Comparison of ENCODE assay signal across 1 cellular context in the genomic region with DNA sequence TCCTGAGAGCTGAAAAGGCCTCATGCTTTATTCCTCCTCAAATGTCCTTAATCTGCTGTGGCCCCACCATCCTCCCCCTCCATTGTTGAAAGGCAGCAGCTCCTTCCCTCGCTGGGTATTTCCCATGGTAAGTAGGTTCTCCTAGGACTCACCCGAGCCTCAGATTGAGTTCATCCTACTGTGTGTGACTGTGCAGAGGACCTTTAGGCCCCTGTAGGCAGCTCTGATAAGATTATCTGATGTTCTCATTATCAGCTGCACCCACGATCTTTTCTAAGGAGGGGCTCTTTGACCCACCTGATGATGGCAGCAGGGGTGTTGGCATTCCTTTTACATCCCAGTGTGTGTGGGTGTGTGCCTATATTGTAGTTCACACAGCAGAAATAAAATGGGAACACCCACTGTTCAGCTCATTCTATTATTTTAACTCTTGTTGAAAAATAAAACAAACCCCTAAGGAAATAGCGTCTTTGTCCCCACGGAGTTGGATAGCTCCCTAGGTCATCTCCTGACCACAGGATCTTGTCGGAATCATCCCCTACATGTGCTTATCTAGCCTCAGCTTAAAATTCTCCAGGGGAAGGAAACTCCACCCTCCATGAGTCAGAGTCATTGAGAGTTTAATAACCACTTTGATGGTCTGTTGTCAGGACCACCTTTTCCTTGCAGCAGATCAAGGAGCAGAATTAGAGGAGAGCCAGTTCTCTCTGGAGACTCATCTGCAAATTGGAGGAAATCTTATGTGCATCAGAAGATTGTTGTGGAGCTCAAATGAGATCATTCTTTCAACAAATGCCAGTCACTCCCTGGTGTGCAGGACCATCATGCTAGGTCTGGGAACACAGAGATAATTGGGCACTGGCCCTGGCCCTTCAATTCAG.
A peak's percentile ranks its signal among the peaks of the same experiment; 100 is the strongest.
TF ChIP-seq lines count a peak whose summit lies in the region.

No MANE protein-coding gene starts in this region.

TF ChIP-seq in K562, 482 proteins besides CTCF, POLR2A, EP300 and RAD21 (continued from another document and continues in another):
- TF ChIP-seq, protein P1, sequence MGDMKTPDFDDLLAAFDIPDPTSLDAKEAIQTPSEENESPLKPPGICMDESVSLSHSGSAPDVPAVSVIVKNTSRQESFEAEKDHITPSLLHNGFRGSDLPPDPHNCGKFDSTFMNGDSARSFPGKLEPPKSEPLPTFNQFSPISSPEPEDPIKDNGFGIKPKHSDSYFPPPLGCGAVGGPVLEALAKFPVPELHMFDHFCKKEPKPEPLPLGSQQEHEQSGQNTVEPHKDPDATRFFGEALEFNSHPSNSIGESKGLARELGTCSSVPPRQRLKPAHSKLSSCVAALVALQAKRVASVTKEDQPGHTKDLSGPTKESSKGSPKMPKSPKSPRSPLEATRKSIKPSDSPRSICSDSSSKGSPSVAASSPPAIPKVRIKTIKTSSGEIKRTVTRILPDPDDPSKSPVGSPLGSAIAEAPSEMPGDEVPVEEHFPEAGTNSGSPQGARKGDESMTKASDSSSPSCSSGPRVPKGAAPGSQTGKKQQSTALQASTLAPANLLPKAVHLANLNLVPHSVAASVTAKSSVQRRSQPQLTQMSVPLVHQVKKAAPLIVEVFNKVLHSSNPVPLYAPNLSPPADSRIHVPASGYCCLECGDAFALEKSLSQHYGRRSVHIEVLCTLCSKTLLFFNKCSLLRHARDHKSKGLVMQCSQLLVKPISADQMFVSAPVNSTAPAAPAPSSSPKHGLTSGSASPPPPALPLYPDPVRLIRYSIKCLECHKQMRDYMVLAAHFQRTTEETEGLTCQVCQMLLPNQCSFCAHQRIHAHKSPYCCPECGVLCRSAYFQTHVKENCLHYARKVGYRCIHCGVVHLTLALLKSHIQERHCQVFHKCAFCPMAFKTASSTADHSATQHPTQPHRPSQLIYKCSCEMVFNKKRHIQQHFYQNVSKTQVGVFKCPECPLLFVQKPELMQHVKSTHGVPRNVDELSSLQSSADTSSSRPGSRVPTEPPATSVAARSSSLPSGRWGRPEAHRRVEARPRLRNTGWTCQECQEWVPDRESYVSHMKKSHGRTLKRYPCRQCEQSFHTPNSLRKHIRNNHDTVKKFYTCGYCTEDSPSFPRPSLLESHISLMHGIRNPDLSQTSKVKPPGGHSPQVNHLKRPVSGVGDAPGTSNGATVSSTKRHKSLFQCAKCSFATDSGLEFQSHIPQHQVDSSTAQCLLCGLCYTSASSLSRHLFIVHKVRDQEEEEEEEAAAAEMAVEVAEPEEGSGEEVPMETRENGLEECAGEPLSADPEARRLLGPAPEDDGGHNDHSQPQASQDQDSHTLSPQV (IDR thresholded peaks at IDR 0.05), result no peak; the same call in 1 of the 2 replicates
- TF ChIP-seq MCM7 (IDR thresholded peaks at IDR 0.05), result no peak
- no peak for TF ChIP-seq ATF1 (CRISPR knock-in tag; IDR thresholded peaks at IDR 0.05)
- TF ChIP-seq ATF1 (tag; IDR thresholded peaks at IDR 0.05), result peak; percentile 71
- TF ChIP-seq, protein P2, sequence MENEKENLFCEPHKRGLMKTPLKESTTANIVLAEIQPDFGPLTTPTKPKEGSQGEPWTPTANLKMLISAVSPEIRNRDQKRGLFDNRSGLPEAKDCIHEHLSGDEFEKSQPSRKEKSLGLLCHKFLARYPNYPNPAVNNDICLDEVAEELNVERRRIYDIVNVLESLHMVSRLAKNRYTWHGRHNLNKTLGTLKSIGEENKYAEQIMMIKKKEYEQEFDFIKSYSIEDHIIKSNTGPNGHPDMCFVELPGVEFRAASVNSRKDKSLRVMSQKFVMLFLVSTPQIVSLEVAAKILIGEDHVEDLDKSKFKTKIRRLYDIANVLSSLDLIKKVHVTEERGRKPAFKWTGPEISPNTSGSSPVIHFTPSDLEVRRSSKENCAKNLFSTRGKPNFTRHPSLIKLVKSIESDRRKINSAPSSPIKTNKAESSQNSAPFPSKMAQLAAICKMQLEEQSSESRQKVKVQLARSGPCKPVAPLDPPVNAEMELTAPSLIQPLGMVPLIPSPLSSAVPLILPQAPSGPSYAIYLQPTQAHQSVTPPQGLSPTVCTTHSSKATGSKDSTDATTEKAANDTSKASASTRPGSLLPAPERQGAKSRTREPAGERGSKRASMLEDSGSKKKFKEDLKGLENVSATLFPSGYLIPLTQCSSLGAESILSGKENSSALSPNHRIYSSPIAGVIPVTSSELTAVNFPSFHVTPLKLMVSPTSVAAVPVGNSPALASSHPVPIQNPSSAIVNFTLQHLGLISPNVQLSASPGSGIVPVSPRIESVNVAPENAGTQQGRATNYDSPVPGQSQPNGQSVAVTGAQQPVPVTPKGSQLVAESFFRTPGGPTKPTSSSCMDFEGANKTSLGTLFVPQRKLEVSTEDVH (IDR thresholded peaks at IDR 0.05; ENCODE audit: low read depth, partially characterized antibody), result peak; percentile 31
- TF ChIP-seq BCOR (IDR thresholded peaks at IDR 0.05), result peak; percentile 87
- no peak for TF ChIP-seq ZNF174 (CRISPR knock-in tag; IDR thresholded peaks at IDR 0.05)
- peak; percentile 71; the same call in 1 of the 2 replicates for TF ChIP-seq MBD2 (IDR thresholded peaks at IDR 0.05; ENCODE audit: borderline replicate concordance, low read depth)
- TF ChIP-seq HDAC3 (IDR thresholded peaks at IDR 0.05; ENCODE audit: borderline replicate concordance, partially characterized antibody), result peak; percentile 89
- peak; percentile 90 for TF ChIP-seq CBFA2T2 (conservative IDR thresholded peaks at IDR 0.05)
- TF ChIP-seq ZNF766 (CRISPR knock-in tag; conservative IDR thresholded peaks at IDR 0.05), result no peak; the same call in 1 of the 2 replicates
- TF ChIP-seq ZBED1 (IDR thresholded peaks at IDR 0.05), result no peak
- TF ChIP-seq ZNF431 (CRISPR knock-in tag; IDR thresholded peaks at IDR 0.05), result no peak
- no peak for TF ChIP-seq ZNF224 (CRISPR knock-in tag; IDR thresholded peaks at IDR 0.05)
- peak; percentile 81; the same call in 1 of the 2 replicates for TF ChIP-seq CC2D1A (IDR thresholded peaks at IDR 0.05)
- TF ChIP-seq GATAD2A (IDR thresholded peaks at IDR 0.05), result peak; percentile 57; the same call in 1 of the 2 replicates
- peak; percentile 20 for TF ChIP-seq DACH1 (IDR thresholded peaks at IDR 0.05; ENCODE audit: partially characterized antibody)
- TF ChIP-seq, protein P3, sequence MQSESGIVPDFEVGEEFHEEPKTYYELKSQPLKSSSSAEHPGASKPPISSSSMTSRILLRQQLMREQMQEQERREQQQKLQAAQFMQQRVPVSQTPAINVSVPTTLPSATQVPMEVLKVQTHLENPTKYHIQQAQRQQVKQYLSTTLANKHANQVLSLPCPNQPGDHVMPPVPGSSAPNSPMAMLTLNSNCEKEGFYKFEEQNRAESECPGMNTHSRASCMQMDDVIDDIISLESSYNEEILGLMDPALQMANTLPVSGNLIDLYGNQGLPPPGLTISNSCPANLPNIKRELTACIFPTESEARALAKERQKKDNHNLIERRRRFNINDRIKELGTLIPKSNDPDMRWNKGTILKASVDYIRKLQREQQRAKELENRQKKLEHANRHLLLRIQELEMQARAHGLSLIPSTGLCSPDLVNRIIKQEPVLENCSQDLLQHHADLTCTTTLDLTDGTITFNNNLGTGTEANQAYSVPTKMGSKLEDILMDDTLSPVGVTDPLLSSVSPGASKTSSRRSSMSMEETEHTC (IDR thresholded peaks at IDR 0.05), result peak; percentile 41; the same call in 1 of the 2 replicates
- peak; percentile 81 for TF ChIP-seq GATA2 (CRISPR knock-in tag; IDR thresholded peaks at IDR 0.05)
- TF ChIP-seq, protein P4, sequence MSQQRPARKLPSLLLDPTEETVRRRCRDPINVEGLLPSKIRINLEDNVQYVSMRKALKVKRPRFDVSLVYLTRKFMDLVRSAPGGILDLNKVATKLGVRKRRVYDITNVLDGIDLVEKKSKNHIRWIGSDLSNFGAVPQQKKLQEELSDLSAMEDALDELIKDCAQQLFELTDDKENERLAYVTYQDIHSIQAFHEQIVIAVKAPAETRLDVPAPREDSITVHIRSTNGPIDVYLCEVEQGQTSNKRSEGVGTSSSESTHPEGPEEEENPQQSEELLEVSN (IDR thresholded peaks at IDR 0.05; ENCODE audit: borderline replicate concordance in 1 of 2, extremely low read depth in 1 of 2, insufficient read depth in 1 of 2, insufficient read length in 1 of 2, low read depth in 1 of 2, low read length in 1 of 2, poor library complexity in 1 of 2, severe bottlenecking in 1 of 2), result no peak
- TF ChIP-seq, protein P5, sequence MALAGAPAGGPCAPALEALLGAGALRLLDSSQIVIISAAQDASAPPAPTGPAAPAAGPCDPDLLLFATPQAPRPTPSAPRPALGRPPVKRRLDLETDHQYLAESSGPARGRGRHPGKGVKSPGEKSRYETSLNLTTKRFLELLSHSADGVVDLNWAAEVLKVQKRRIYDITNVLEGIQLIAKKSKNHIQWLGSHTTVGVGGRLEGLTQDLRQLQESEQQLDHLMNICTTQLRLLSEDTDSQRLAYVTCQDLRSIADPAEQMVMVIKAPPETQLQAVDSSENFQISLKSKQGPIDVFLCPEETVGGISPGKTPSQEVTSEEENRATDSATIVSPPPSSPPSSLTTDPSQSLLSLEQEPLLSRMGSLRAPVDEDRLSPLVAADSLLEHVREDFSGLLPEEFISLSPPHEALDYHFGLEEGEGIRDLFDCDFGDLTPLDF (CRISPR knock-in tag; IDR thresholded peaks at IDR 0.05), result no peak
- peak; percentile 69 for TF ChIP-seq ZEB2 (IDR thresholded peaks at IDR 0.05)
- TF ChIP-seq, protein P6, sequence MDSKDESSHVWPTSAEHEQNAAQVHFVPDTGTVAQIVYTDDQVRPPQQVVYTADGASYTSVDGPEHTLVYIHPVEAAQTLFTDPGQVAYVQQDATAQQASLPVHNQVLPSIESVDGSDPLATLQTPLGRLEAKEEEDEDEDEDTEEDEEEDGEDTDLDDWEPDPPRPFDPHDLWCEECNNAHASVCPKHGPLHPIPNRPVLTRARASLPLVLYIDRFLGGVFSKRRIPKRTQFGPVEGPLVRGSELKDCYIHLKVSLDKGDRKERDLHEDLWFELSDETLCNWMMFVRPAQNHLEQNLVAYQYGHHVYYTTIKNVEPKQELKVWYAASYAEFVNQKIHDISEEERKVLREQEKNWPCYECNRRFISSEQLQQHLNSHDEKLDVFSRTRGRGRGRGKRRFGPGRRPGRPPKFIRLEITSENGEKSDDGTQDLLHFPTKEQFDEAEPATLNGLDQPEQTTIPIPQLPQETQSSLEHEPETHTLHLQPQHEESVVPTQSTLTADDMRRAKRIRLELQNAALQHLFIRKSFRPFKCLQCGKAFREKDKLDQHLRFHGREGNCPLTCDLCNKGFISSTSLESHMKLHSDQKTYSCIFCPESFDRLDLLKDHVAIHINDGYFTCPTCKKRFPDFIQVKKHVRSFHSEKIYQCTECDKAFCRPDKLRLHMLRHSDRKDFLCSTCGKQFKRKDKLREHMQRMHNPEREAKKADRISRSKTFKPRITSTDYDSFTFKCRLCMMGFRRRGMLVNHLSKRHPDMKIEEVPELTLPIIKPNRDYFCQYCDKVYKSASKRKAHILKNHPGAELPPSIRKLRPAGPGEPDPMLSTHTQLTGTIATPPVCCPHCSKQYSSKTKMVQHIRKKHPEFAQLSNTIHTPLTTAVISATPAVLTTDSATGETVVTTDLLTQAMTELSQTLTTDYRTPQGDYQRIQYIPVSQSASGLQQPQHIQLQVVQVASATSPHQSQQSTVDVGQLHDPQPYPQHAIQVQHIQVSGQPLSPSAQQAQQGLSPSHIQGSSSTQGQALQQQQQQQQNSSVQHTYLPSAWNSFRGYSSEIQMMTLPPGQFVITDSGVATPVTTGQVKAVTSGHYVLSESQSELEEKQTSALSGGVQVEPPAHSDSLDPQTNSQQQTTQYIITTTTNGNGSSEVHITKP (IDR thresholded peaks at IDR 0.05; ENCODE audit: partially characterized antibody), result peak; percentile 73
- no peak for TF ChIP-seq ZNF57 (CRISPR knock-in tag; IDR thresholded peaks at IDR 0.05)
- peak; percentile 70; the same call in 1 of the 2 replicates for TF ChIP-seq RNF2 (IDR thresholded peaks at IDR 0.05)
- TF ChIP-seq HMG20A (CRISPR knock-in tag; conservative IDR thresholded peaks at IDR 0.05), result no peak
- TF ChIP-seq, protein P7, sequence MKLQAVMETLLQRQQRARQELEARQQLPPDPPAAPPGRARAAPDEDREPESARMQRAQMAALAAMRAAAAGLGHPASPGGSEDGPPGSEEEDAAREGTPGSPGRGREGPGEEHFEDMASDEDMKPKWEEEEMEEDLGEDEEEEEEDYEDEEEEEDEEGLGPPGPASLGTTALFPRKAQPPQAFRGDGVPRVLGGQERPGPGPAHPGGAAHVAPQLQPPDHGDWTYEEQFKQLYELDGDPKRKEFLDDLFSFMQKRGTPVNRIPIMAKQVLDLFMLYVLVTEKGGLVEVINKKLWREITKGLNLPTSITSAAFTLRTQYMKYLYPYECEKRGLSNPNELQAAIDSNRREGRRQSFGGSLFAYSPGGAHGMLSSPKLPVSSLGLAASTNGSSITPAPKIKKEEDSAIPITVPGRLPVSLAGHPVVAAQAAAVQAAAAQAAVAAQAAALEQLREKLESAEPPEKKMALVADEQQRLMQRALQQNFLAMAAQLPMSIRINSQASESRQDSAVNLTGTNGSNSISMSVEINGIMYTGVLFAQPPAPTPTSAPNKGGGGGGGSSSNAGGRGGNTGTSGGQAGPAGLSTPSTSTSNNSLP (IDR thresholded peaks at IDR 0.05; ENCODE audit: borderline replicate concordance, low read depth, low read length), result 0 out of 2 replicates have a peak, but pooled peaks have one; percentile 72
- 0 out of 2 replicates have a peak, but pooled peaks have one; percentile 32 for TF ChIP-seq NFATC3 (IDR thresholded peaks at IDR 0.05)
- peak; percentile 29; the same call in 1 of the 2 replicates for TF ChIP-seq GABPA (tag; conservative IDR thresholded peaks at IDR 0.05; ENCODE audit: low read depth)
- 0 out of 4 replicates have a peak, but pooled peaks of 1 of the 2 experiments have one; percentile 26 for TF ChIP-seq NONO (IDR thresholded peaks at IDR 0.05; ENCODE audit: low read depth in 2 of 2, low read length in 1 of 2)
- peak; percentile 48; the same call in 1 of the 2 replicates for TF ChIP-seq PHF21A (IDR thresholded peaks at IDR 0.05; ENCODE audit: borderline replicate concordance, low read depth)
- TF ChIP-seq CBX3 (IDR thresholded peaks at IDR 0.05; ENCODE audit: borderline replicate concordance in 1 of 2, low read length in 2 of 2), result peak in 1 of 2 experiments; percentile 86; a peak in 2 of 3 replicates
- TF ChIP-seq, protein P8, sequence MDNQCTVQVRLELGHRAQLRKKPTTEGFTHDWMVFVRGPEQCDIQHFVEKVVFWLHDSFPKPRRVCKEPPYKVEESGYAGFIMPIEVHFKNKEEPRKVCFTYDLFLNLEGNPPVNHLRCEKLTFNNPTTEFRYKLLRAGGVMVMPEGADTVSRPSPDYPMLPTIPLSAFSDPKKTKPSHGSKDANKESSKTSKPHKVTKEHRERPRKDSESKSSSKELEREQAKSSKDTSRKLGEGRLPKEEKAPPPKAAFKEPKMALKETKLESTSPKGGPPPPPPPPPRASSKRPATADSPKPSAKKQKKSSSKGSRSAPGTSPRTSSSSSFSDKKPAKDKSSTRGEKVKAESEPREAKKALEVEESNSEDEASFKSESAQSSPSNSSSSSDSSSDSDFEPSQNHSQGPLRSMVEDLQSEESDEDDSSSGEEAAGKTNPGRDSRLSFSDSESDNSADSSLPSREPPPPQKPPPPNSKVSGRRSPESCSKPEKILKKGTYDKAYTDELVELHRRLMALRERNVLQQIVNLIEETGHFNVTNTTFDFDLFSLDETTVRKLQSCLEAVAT (IDR thresholded peaks at IDR 0.05), result peak in 1 of 2 experiments; percentile 94; a peak in 2 of 4 replicates
- peak; percentile 95 for TF ChIP-seq JUND (IDR thresholded peaks at IDR 0.05; ENCODE audit: borderline replicate concordance, low read depth, low read length)
- TF ChIP-seq JUND (tag; IDR thresholded peaks at IDR 0.05; ENCODE audit: borderline replicate concordance, low read depth, low read length), result peak; percentile 95; the same call in 2 of the 3 replicates
- peak; percentile 56 for TF ChIP-seq FOS (IDR thresholded peaks at IDR 0.05; ENCODE audit: extremely low read depth, insufficient read length)
- TF ChIP-seq STAT5A (IDR thresholded peaks at IDR 0.05; ENCODE audit: borderline replicate concordance, low read length), result peak; percentile 87
- TF ChIP-seq POLR2AphosphoS5 (IDR thresholded peaks at IDR 0.05; ENCODE audit: control insufficient read depth, insufficient read depth, low read depth, low read length), result peak; percentile 87
- TF ChIP-seq ZNF583 (CRISPR knock-in tag; IDR thresholded peaks at IDR 0.05), result no peak
- TF ChIP-seq HEY1 (CRISPR knock-in tag; IDR thresholded peaks at IDR 0.05; ENCODE audit: borderline replicate concordance), result 0 out of 2 replicates have a peak, but pooled peaks have one; percentile 73
